Comparison of ENCODE assay signal across 8 cellular contexts in the genomic region with DNA sequence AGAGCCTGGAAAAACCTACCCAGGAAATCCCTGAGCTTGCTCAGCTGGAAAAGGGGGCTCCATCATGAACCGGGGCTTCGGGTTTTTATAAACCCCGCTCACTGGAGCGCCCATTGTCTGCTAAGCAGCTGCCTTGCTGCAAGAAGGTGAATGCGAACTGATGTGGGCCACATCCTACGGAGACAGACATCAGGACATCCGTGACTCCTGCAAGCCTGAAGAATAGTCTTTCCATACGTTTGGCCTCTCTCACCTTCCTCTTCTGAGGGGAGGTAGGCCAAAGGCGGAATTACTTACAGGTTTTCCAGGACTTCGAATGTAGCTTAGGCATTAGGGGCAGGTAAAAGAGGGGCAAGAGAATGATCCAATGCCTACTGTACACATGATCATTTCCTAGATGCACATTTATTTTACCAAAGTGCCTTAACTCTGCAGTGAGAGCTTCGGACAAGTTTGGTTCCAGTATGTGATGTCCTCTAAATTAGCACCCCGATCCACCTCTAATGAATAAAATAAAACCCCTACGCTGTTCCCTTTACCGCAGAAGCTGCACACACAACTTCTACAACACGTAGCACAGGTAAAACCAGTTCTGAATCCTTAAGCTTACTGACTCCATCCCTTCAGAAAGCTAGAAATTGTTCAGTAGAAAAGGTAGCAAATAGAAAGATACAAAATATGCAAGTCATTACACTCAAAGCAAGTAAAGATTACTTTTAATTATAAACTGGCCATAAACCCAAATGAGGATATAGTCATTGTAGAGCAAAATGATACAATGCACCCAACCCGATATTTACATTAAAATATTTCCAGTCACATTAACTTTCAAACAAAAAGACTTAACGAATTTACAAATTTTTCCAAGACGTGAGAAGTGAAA. TPM values are rescaled to one million over a fixed set of nuclear protein-coding genes. Genes with fewer than 3 reads are reported as not detected.
A peak's percentile ranks its signal among the peaks of the same experiment; 100 is the strongest.
DNase-seq lines count a peak whose midpoint lies in the region; ATAC-seq and TF ChIP-seq lines count a peak whose summit lies in the region.

No MANE protein-coding gene starts in this region.

- peak overlapping the region; percentile 70 for H3K27ac Mint-ChIP-seq in Caco-2 (ENCODE audit: unreplicated experiment)
- H3K27ac Mint-ChIP-seq in nephron = peak overlapping the region; percentile 56 to 74 (median 60)

- TF ChIP-seq CTCF in Caco-2 (IDR thresholded peaks at IDR 0.05; ENCODE audit: insufficient read depth in 1 of 2, low read depth in 1 of 2, low read length in 1 of 2, severe bottlenecking in 1 of 2, unreplicated experiment in 1 of 2) = no peak
- TF ChIP-seq CTCF in nephron (IDR thresholded peaks at IDR 0.05; ENCODE audit: unreplicated experiment in 3 of 3) = no peak

- no peaks in the 10 kb centered on the region for H3K9me3 ChIP-seq in Caco-2

- intact Hi-C loops in Caco-2 (cut with micrococcal nuclease; ENCODE audit: unreplicated experiment) = loop anchor here (1.0 to 5.0 kb wide), 4 partner anchors 25 to 306 kb away; a partner anchor contains a TSS

- H3K36me3 Mint-ChIP-seq in Caco-2 (ENCODE audit: insufficient read depth, unreplicated experiment) (peaks cover 9% of the 10 kb centered on the region), nephron (ENCODE audit: low read depth) (peaks cover under 1% of the 10 kb centered on the region)

- no TSS peak for BruUV-seq in Caco-2 (replicated peaks; lab: Mats Ljungman, UMichigan)

- H3K27me3 ChIP-seq in Caco-2 (replicated peaks; ENCODE audit: control insufficient read depth, insufficient read depth, low read length) = no peaks in the 10 kb centered on the region

- H3K9me3 Mint-ChIP-seq in Caco-2 (ENCODE audit: unreplicated experiment) = no peaks in the 10 kb centered on the region
- H3K9me3 Mint-ChIP-seq in nephron = no peaks in the 10 kb centered on the region

- peaks cover 5% of the 10 kb centered on the region for H3K4me1 Mint-ChIP-seq in Caco-2 (ENCODE audit: low read depth, unreplicated experiment)
- H3K4me1 Mint-ChIP-seq in nephron = peaks cover 44% of the 10 kb centered on the region

- DNase-seq in Caco-2 (no peak), NCI-H2227 (lab: John Stamatoyannopoulos, UW; ENCODE audit: unreplicated experiment) (peak; percentile 62), dermis blood vessel endothelial cell (peak; percentile 24), NCI-H446 treated with DMSO at 0.1 percent for 48 hours (lab: John Stamatoyannopoulos, UW) (no peak), kidney glomerular epithelial cell (lab: John Stamatoyannopoulos, UW) (no peak)

- H3K36me3 ChIP-seq in Caco-2 (ENCODE audit: control insufficient read depth, insufficient read depth, low read length) = no peaks in the 10 kb centered on the region

- CTCF ChIA-PET in Caco-2 (lab: Charles Lee) = interaction anchor here (0.6 to 3.6 kb wide), 6 partner anchors 78 to 232 kb away, joined by 3 to 15 read pairs (median 10); a partner anchor contains a TSS

- peaks cover 26% of the 10 kb centered on the region for H3K4me1 ChIP-seq in Caco-2

- H3K4me3 Mint-ChIP-seq in Caco-2 (ENCODE audit: unreplicated experiment) (peak overlapping the region; percentile 79), nephron (peak overlapping the region; percentile 88 to 92 (median 92))

- peak overlapping the region; percentile 51 for H3K4me3 ChIP-seq in Caco-2 (ENCODE audit: low read depth, low read length)

- no peak for ATAC-seq in HG03045 (IDR thresholded peaks at IDR 0.05; ENCODE audit: unreplicated experiment)
- ATAC-seq in HG03457 (IDR thresholded peaks at IDR 0.05; ENCODE audit: unreplicated experiment) = no peak

- H3K27me3 Mint-ChIP-seq in Caco-2 (ENCODE audit: insufficient read depth, unreplicated experiment) = no peaks in the 10 kb centered on the region
- peaks cover 11% of the 10 kb centered on the region for H3K27me3 Mint-ChIP-seq in nephron (ENCODE audit: low read depth)

- POLR2A ChIA-PET in Caco-2 (lab: Charles Lee) = interaction anchor here (0.5 to 1.3 kb wide), 3 partner anchors 29 to 116 kb away, joined by 3 to 4 read pairs (median 3); a partner anchor contains a TSS

RNA-seq across cellular contexts. Expression of a gene that starts 0.9 kb away (rescaled TPM):
- total RNA-seq in Caco-2 (2022) (65.2 and 67.1 TPM in 2 replicates), dermis blood vessel endothelial cell (16.7 and 17.4 TPM in 2 replicates)

RNA-seq across cellular contexts. Expression of a gene that starts 27.7 kb away (rescaled TPM):
- total RNA-seq in Caco-2 (2022) (82.7 and 97.8 TPM in 2 replicates), dermis blood vessel endothelial cell (45.3 and 55.1 TPM in 2 replicates)

Comparison
In these comparisons a context has a peak if more than half of its experiments do, and no peak if none do; other contexts are left out.
1. DNase-seq: peak in NCI-H2227 (single experiment) and dermis blood vessel endothelial cell (single experiment); none in Caco-2 (0 of 2), NCI-H446 treated with DMSO at 0.1 percent for 48 hours (single experiment) and kidney glomerular epithelial cell (single experiment).